ENCODE assay signal across 11 cellular contexts in the genomic region with DNA sequence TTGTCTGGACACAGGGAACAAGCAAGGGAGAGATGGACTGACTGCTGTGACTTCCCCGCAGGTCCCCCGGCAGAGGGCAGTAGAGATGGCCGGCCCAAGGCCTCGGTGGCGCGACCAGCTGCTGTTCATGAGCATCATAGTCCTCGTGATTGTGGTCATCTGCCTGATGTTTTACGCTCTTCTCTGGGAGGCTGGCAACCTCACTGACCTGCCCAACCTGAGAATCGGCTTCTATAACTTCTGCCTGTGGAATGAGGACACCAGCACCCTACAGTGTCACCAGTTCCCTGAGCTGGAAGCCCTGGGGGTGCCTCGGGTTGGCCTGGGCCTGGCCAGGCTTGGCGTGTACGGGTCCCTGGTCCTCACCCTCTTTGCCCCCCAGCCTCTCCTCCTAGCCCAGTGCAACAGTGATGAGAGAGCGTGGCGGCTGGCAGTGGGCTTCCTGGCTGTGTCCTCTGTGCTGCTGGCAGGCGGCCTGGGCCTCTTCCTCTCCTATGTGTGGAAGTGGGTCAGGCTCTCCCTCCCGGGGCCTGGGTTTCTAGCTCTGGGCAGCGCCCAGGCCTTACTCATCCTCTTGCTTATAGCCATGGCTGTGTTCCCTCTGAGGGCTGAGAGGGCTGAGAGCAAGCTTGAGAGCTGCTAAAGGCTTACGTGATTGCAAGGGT. TPM values are rescaled to one million over a fixed set of nuclear protein-coding genes. Genes with fewer than 3 reads are reported as not detected.
DNase-seq lines count a peak whose midpoint lies in the region; ATAC-seq, FAIRE-seq and TF ChIP-seq lines count a peak whose summit lies in the region.
"Had no signal": no experiment of that assay in that cellular context is flagged by ENCODE, and none has a peak within 500 bp of the region (broad histone marks: within the 10 kb centered on the region; RNA-seq: fewer than 3 reads in every experiment).

No MANE protein-coding gene starts in this region.

- TF ChIP-seq POLR2A in esophagus muscularis mucosa (IDR thresholded peaks at IDR 0.05; ENCODE audit: low read depth) = no peak

- H3K27ac ChIP-seq in esophagus muscularis mucosa (replicated peaks in 1 of 4) (peak overlapping the region; percentile 18 to 98 (median 71)), pancreas (no peak overlapping the region)
- H3K27ac ChIP-seq: VCaP had no signal

- H3K4me3 ChIP-seq in esophagus muscularis mucosa (no peak overlapping the region), pancreas (no peak overlapping the region)

- TF ChIP-seq CTCF in esophagus muscularis mucosa (IDR thresholded peaks at IDR 0.05) (peak in 1 of 3 experiments; percentile 17), pancreas (IDR thresholded peaks at IDR 0.05) (no peak)

- H3K36me3 ChIP-seq in esophagus muscularis mucosa (peaks cover 4 to 51% (median 49%) of the 10 kb centered on the region in 4 donors), pancreas (peaks cover 0 to 28% (median 0%) of the 10 kb centered on the region in 3 donors)

- H3K4me1 ChIP-seq in esophagus muscularis mucosa (peaks cover 76 to 87% (median 79%) of the 10 kb centered on the region in 4 donors), pancreas (peaks cover 5 to 41% (median 18%) of the 10 kb centered on the region in 3 donors)

- intact Hi-C loops in esophagus muscularis mucosa (cut with DNase I) (no loop called here), pancreas (cut with DNase I) (loop anchor here in 2 of 3 donors (10.0 kb wide), 2 partner anchors 170 to 180 kb away; a partner anchor contains a TSS)

- H3K27me3 ChIP-seq in esophagus muscularis mucosa (no peaks in the 10 kb centered on the region), pancreas (no peaks in the 10 kb centered on the region)

- TF ChIP-seq EP300 in esophagus muscularis mucosa (IDR thresholded peaks at IDR 0.05) = no peak

- ATAC-seq in pancreas = peak in 3 of 4 donors; percentile 5 to 21 (median 19)

- 82% methylated on average over 11 of the region's 18 CpGs for WGBS in esophagus muscularis mucosa
- WGBS in pancreas, 2 donors = 85 to 86% methylated on average over 18 of the region's 18 CpGs

- H3K9me3 ChIP-seq in esophagus muscularis mucosa = no peaks in the 10 kb centered on the region
- H3K9me3 ChIP-seq in pancreas = no peaks in the 10 kb centered on the region

- FAIRE-seq in pancreas (lab: Jason Lieb, UNC) = no peak
- no peak for FAIRE-seq in RCC 7860 (lab: Jason Lieb, UNC)

- DNase-seq in ELR (ENCODE audit: low read depth) (peak; percentile 29), RPMI7951 (ENCODE audit: low read depth) (peak; percentile 22), esophagus muscularis mucosa (ENCODE audit: extremely low spot score) (no peak), pancreas (peak in 2 of 6 donors; percentile 35 to 71), NCI-H2081 (lab: John Stamatoyannopoulos, UW) (no peak), NCI-H2227 (lab: John Stamatoyannopoulos, UW; ENCODE audit: unreplicated experiment) (no peak), RCC 7860 (ENCODE audit: low spot score) (no peak), DMS53 (lab: John Stamatoyannopoulos, UW) (no peak)
- DNase-seq: KG1, NCI-H748 treated with DMSO at 0.1 percent for 48 hours had no signal

RNA-seq across cellular contexts. Expression of a gene that starts 6.0 kb away (rescaled TPM):
- 53.7 and 54.7 TPM in 2 replicates for total RNA-seq in RPMI7951 (2014; rRNA removed; shearing (Covaris generic))
- 10 to 100 TPM; 30.8 to 51.7 (median 40.2) TPM for total RNA-seq in esophagus muscularis mucosa
- 10 to 100 TPM; 13.9 to 29.0 (median 21.0) TPM for total RNA-seq in pancreas
- polyA plus RNA-seq in pancreas = 10 to 100 TPM; 25.2 to 28.2 TPM

RNA-seq across cellular contexts. Expression of a gene that starts 16.6 kb away (rescaled TPM):
- total RNA-seq in RPMI7951 (2014; rRNA removed; shearing (Covaris generic)) = 7.1 and 7.6 TPM in 2 replicates
- 10 to 100 TPM; 13.0 to 21.2 (median 17.1) TPM for total RNA-seq in esophagus muscularis mucosa
- total RNA-seq in pancreas = 10 to 100 TPM in 1 of 6 donors, 1 to 10 TPM in 5; 2.7 to 14.3 (median 4.3) TPM
- 1 to 10 TPM; 5.0 to 6.5 TPM for polyA plus RNA-seq in pancreas

RNA-seq across cellular contexts. Expression of a gene that starts 46.8 kb away (rescaled TPM):
- 8.4 and 8.9 TPM in 2 replicates for total RNA-seq in RPMI7951 (2014; rRNA removed; shearing (Covaris generic))
- total RNA-seq in esophagus muscularis mucosa (10 to 100 TPM; 13.3 to 27.4 (median 20.4) TPM), pancreas (10 to 100 TPM; 17.8 to 28.9 (median 23.0) TPM)
- 10 to 100 TPM; 43.0 to 47.9 TPM for polyA plus RNA-seq in pancreas

Comparison
In these comparisons a context has a peak if more than half of its experiments do, and no peak if none do; other contexts are left out.
1. DNase-seq: peak in ELR (single experiment) and RPMI7951 (single experiment); none in esophagus muscularis mucosa (single experiment), NCI-H2081 (0 of 2), NCI-H2227 (single experiment), RCC 7860 (single experiment) and DMS53 (single experiment).
2. H3K27ac ChIP-seq: peak in esophagus muscularis mucosa (4 of 4); none in pancreas (0 of 4).